3 cellular contexts compared by ENCODE assay signal in genomic region chr1:232182206-232182605, GRCh38.
"Had no signal": no experiment of that assay in that cellular context is flagged by ENCODE, and none has a peak within 500 bp of the region (broad histone marks: within the 10 kb centered on the region; RNA-seq: fewer than 3 reads in every experiment).

No MANE protein-coding gene starts in this region.

- H3K4me3 ChIP-seq: GM12878 had no signal

- ATAC-seq: GM12878 had no signal

- DNase-seq: GDM1, GF-D8 had no signal
